Comparison of ENCODE assay signal across 24 cellular contexts in the genomic region with DNA sequence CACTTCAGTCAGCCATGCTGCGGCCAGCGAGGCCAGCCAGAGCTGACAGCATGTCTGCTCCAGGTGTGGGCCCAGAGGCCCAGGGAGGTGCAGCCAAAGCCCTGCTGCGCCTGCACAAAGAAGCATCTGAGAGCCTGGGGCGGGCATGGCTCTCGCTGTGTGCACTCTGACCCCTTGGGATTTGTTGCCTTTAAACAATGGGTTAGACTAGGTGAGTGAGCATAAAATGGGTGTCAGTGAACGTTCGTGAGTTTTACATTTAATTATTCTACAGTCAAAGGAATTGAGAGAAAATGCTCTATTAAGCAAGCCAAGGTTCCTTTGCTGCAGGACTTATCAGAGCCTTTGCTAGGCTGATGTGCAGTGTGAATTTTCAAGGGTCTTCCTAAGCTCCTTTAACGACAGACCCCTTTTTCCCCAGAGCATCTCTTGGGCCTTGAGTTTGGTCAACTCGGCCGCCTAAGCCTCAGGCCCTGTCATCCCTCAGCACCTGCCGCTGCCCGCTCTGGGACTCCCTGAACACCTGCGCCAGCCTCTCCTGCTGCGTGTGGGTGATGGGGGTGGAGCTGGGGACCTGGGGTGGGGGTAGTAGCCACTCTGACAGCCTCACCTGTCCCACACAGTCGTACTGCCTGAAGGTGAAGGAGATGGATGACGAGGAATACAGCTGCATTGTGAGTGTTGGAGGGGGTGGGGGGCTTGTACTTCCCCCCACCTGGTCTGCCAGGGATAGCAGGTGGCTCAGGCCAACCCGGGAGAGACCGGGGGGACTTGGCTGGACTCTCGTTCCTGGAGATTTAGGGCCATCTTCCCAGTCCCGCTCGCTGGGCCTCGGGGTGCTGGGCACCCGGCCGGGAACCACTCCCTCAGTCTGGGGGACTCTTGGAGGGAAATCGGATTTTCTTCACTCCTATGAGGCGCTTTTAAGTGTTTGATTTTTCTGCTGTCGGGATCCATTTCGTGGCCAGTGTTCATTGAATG. TPM values are rescaled to one million over a fixed set of nuclear protein-coding genes. Genes with fewer than 3 reads are reported as not detected.
"Had no signal": no experiment of that assay in that cellular context is flagged by ENCODE, and none has a peak within 500 bp of the region (broad histone marks: within the 10 kb centered on the region; RNA-seq: fewer than 3 reads in every experiment).

No MANE protein-coding gene starts in this region.

- H3K36me3 Mint-ChIP-seq: activated naive CD4-positive, alpha-beta T cell treated with anti-CD3 and anti-CD28 coated beads, Interleukin-2, amount 10 ng/mL, durations not matched to agents 7 days and 5 days had no signal

- H3K27me3 Mint-ChIP-seq: activated naive CD4-positive, alpha-beta T cell treated with anti-CD3 and anti-CD28 coated beads, Interleukin-2, amount 10 ng/mL, durations not matched to agents 7 days and 5 days had no signal

- H3K27ac Mint-ChIP-seq: activated naive CD4-positive, alpha-beta T cell treated with anti-CD3 and anti-CD28 coated beads, Interleukin-2, amount 10 ng/mL, durations not matched to agents 7 days and 5 days; dendritic cell treated with granulocyte-macrophage colony-stimulating factor and Interleukin-4, amounts not matched to agents 40 ng/mL and 50 ng/mL, for 4 days; nephron; T-helper 1 cell treated with Interleukin-12 subunit alpha and Interleukin-12 subunit beta and Interleukin-4 antibody, amounts not matched to agents 30 μg/mL and 1 μg/mL, for 36 hours had no signal

- H3K9me3 ChIP-seq: breast epithelium, testis, transverse colon had no signal

- ATAC-seq: left cardiac atrium, left ventricle myocardium superior, right cardiac atrium had no signal

- H3K4me3 ChIP-seq: breast epithelium, testis, transverse colon had no signal

- H3K27me3 ChIP-seq: breast epithelium, testis, transverse colon had no signal

- H3K4me1 ChIP-seq: breast epithelium had no signal

- H3K4me1 Mint-ChIP-seq: activated naive CD4-positive, alpha-beta T cell treated with anti-CD3 and anti-CD28 coated beads, Interleukin-2, amount 10 ng/mL, durations not matched to agents 7 days and 5 days had no signal

- H3K4me3 Mint-ChIP-seq: activated naive CD4-positive, alpha-beta T cell treated with anti-CD3 and anti-CD28 coated beads, Interleukin-2, amount 10 ng/mL, durations not matched to agents 7 days and 5 days; dendritic cell treated with granulocyte-macrophage colony-stimulating factor and Interleukin-4, amounts not matched to agents 40 ng/mL and 50 ng/mL, for 4 days; nephron; T-helper 1 cell treated with Interleukin-12 subunit alpha and Interleukin-12 subunit beta and Interleukin-4 antibody, amounts not matched to agents 30 μg/mL and 1 μg/mL, for 36 hours had no signal

- DNase-seq: activated CD4-positive, alpha-beta T cell treated with anti-CD3 and anti-CD28 coated beads for 4 hours; activated CD4-positive, alpha-beta T cell treated with anti-CD3 and anti-CD28 coated beads, Interleukin-2, amount 50 U/mL, for 4 hours; activated CD8-positive, alpha-beta memory T cell treated with anti-CD3 and anti-CD28 coated beads for 24 hours; activated effector memory CD4-positive, alpha-beta T cell treated with anti-CD3 and anti-CD28 coated beads, Interleukin-2, amount 50 U/mL, for 16 hours; activated naive CD4-positive, alpha-beta T cell treated with anti-CD3 and anti-CD28 coated beads, Interleukin-2, amount 10 ng/mL, durations not matched to agents 7 days and 5 days; amniotic stem cell; central memory CD4-positive, alpha-beta T cell; effector CD4-positive, alpha-beta T cell; stimulated activated CD4-positive, alpha-beta T cell treated with anti-CD3 and anti-CD28 coated beads, Interleukin-15, amount 100 ng/mL, for 24 hours; stimulated activated naive CD4-positive, alpha-beta T cell; T-helper 9 cell; transverse colon had no signal

- H3K9me3 Mint-ChIP-seq: activated naive CD4-positive, alpha-beta T cell treated with anti-CD3 and anti-CD28 coated beads, Interleukin-2, amount 10 ng/mL, durations not matched to agents 7 days and 5 days; dendritic cell treated with granulocyte-macrophage colony-stimulating factor and Interleukin-4, amounts not matched to agents 40 ng/mL and 50 ng/mL, for 4 days; nephron; T-helper 1 cell treated with Interleukin-12 subunit alpha and Interleukin-12 subunit beta and Interleukin-4 antibody, amounts not matched to agents 30 μg/mL and 1 μg/mL, for 36 hours had no signal

- H3K27ac ChIP-seq: breast epithelium, epithelial cell of prostate, transverse colon, VCaP had no signal

RNA-seq across cellular contexts. Expression of gene SLC16A8, which starts 10.5 kb away (rescaled TPM):
- total RNA-seq: left ventricle myocardium superior, mammary epithelial cell, transverse colon had no signal
- polyA plus RNA-seq: mammary epithelial cell had no signal

RNA-seq across cellular contexts. Expression of gene BAIAP2L2, which starts 37.0 kb away (rescaled TPM):
- total RNA-seq: urinary bladder had no signal
